ENCODE assay signal across 11 cellular contexts in genomic region chr20:19915111-19915798, GRCh38.
A peak's percentile ranks its signal among the peaks of the same experiment; 100 is the strongest.
DNase-seq lines count a peak whose midpoint lies in the region; ATAC-seq, FAIRE-seq and TF ChIP-seq lines count a peak whose summit lies in the region.
"Had no signal": no experiment of that assay in that cellular context is flagged by ENCODE, and none has a peak within 500 bp of the region (broad histone marks: within the 10 kb centered on the region; RNA-seq: fewer than 3 reads in every experiment).

No MANE protein-coding gene starts in this region.

- no peak overlapping the region for H3K4ac ChIP-seq in mesenchymal stem cell (ENCODE audit: low read depth in 1 of 2, low read length in 2 of 2)

- no peak overlapping the region for H3K23ac ChIP-seq in mesenchymal stem cell (ENCODE audit: low read length in 2 of 2)

- POLR2A ChIA-PET in HepG2 (lab: Yijun Ruan, JAX) = interaction anchor here (1.3 kb wide), 1 partner anchor 101 kb away, joined by 4 read pairs; no protein-coding TSS in a partner anchor

- H2AK5ac ChIP-seq in mesenchymal stem cell (ENCODE audit: low read length, severe bottlenecking) = peak overlapping the region; percentile 42

- no peaks in the 10 kb centered on the region for H3K79me2 ChIP-seq in HepG2 (ENCODE audit: insufficient read depth, low read length)

- no peak overlapping the region for H4K8ac ChIP-seq in mesenchymal stem cell (ENCODE audit: low read length)

- H2BK120ac ChIP-seq in mesenchymal stem cell (ENCODE audit: low read depth, low read length) = no peak overlapping the region

- no peaks in the 10 kb centered on the region for H4K20me1 ChIP-seq in HepG2 (ENCODE audit: insufficient read depth, low read length)

- H3K4me1 ChIP-seq in right lobe of liver (peaks cover 0 to 5% (median 0%) of the 10 kb centered on the region in 4 donors), HepG2 (ENCODE audit: insufficient read depth, low read length) (peaks cover 35% of the 10 kb centered on the region), breast epithelium (peaks cover 4 to 7% of the 10 kb centered on the region in 2 donors), mesenchymal stem cell (ENCODE audit: control insufficient read depth, insufficient read depth, low read depth, low read length) (peaks cover 16% of the 10 kb centered on the region), aorta (ENCODE audit: control insufficient read depth in 1 of 2, insufficient read depth in 2 of 2, low read length in 2 of 2) (peaks cover 0 to 7% of the 10 kb centered on the region in 2 donors)

- ATAC-seq in right lobe of liver = peak in 3 of 4 donors; percentile 13 to 43 (median 19)
- ATAC-seq in HepG2 = no peak
- ATAC-seq in aorta (ENCODE audit: low FRiP score) = peak; percentile 27

- peaks cover 25% of the 10 kb centered on the region for H3K79me1 ChIP-seq in mesenchymal stem cell (replicated peaks; ENCODE audit: low read length, poor library complexity, severe bottlenecking)

- DNase-seq in right lobe of liver (no peak), HepG2 (ENCODE audit: low spot score) (no peak), breast epithelium (ENCODE audit: low spot score in 2 of 2) (no peak), mesenchymal stem cell (no peak), aorta (peak in 1 of 2 donors; percentile 49), cortex of kidney (lab: John Stamatoyannopoulos, UW) (no peak), pons (ENCODE audit: low spot score) (no peak), retina (no peak)
- DNase-seq: pancreas had no signal

- H3K4me2 ChIP-seq in HepG2 (ENCODE audit: low read depth, low read length) = no peak overlapping the region
- H3K4me2 ChIP-seq in mesenchymal stem cell (ENCODE audit: low read length, poor library complexity, severe bottlenecking) = no peak overlapping the region
- H3K4me2 ChIP-seq: hepatocyte had no signal

- H3K18ac ChIP-seq in mesenchymal stem cell (ENCODE audit: low read depth in 1 of 2, low read length in 2 of 2) = peak overlapping the region in 1 of 2 experiments; percentile 28

- H2BK15ac ChIP-seq in mesenchymal stem cell (ENCODE audit: low read depth, poor library complexity, severe bottlenecking) = no peak overlapping the region

- H3K9me3 ChIP-seq in right lobe of liver = no peaks in the 10 kb centered on the region
- H3K9me3 ChIP-seq in HepG2 (ENCODE audit: low read length) = no peaks in the 10 kb centered on the region
- no peaks in the 10 kb centered on the region for H3K9me3 ChIP-seq in breast epithelium
- H3K9me3 ChIP-seq in mesenchymal stem cell (ENCODE audit: control insufficient read depth, low read length) = no peaks in the 10 kb centered on the region
- H3K9me3 ChIP-seq in aorta (ENCODE audit: control insufficient read depth, low read length) = no peaks in the 10 kb centered on the region
- H3K9me3 ChIP-seq: pancreas had no signal

- 70% methylated on average over 3 of the region's 6 CpGs for WGBS in right lobe of liver (ENCODE audit: insufficient coverage, low coverage, low lambda C conversion rate, missing lambda C conversion rate)
- WGBS in HepG2 (ENCODE audit: low lambda C conversion rate) = 76% methylated on average over 6 of the region's 6 CpGs
- 88% methylated on average over 6 of the region's 6 CpGs for WGBS in mesenchymal stem cell
- 84 to 87% methylated on average over 6 of the region's 6 CpGs for WGBS in aorta, 2 donors

- no peak for FAIRE-seq in HepG2 (lab: Jason Lieb, UNC)
- FAIRE-seq: pancreas had no signal

- no peak for TF ChIP-seq EP300 in HepG2 (IDR thresholded peaks at IDR 0.05; ENCODE audit: low read depth in 2 of 2, low read length in 2 of 2)
- TF ChIP-seq EP300 in HepG2 (CRISPR knock-in tag; IDR thresholded peaks at IDR 0.05; ENCODE audit: borderline replicate concordance) = no peak

- intact Hi-C loops in right lobe of liver (cut with DNase I) = no loop called here
- intact Hi-C loops in HepG2 (cut with micrococcal nuclease; ENCODE audit: unreplicated experiment) = loop anchor here (5.0 kb wide), 1 partner anchor 82 kb away; no protein-coding TSS in a partner anchor
- intact Hi-C loops in breast epithelium (cut with DNase I; ENCODE audit: low total_unique reads) = no loop called here
- intact Hi-C loops in aorta (cut with DNase I) = no loop called here

- in situ Hi-C loops in HepG2 (cut with HindIII; ENCODE audit: extremely low pct_ligation_motif_present, low pct_unique_long_range_greater_than_20kb) = no loop called here

- CTCF ChIA-PET in HepG2 (lab: Yijun Ruan, JAX; ENCODE audit: low intra/inter-chr PET ratio, low total read pairs) = no interaction called here

- H3K27ac ChIP-seq in right lobe of liver (no peak overlapping the region), HepG2 (ENCODE audit: extremely low read length, insufficient read depth, low read length) (no peak overlapping the region), breast epithelium (peak overlapping the region; percentile 46 to 78), mesenchymal stem cell (ENCODE audit: low read length, poor library complexity, severe bottlenecking) (no peak overlapping the region), aorta (ENCODE audit: low read depth in 1 of 2, low read length in 2 of 2) (no peak overlapping the region)
- H3K27ac ChIP-seq: 22Rv1, hepatocyte, pancreas had no signal

- H2AFZ ChIP-seq in HepG2 (ENCODE audit: low read length) (no peak overlapping the region), mesenchymal stem cell (ENCODE audit: low read depth, low read length) (no peak overlapping the region)
- H2AFZ ChIP-seq: hepatocyte had no signal

- H3K14ac ChIP-seq in mesenchymal stem cell (ENCODE audit: low read length in 2 of 2) = peak overlapping the region in 1 of 2 experiments; percentile 7

- TF ChIP-seq CTCF in right lobe of liver (IDR thresholded peaks at IDR 0.05) (no peak), HepG2 (CRISPR knock-in tag; IDR thresholded peaks at IDR 0.05) (no peak), breast epithelium (IDR thresholded peaks at IDR 0.05) (no peak)

- H3K9ac ChIP-seq in HepG2 (ENCODE audit: insufficient read depth, low read depth, low read length) = no peak overlapping the region
- peak overlapping the region; percentile 67 for H3K9ac ChIP-seq in mesenchymal stem cell (ENCODE audit: low read length)

- H2BK5ac ChIP-seq in mesenchymal stem cell (ENCODE audit: low read depth, low read length, poor library complexity, severe bottlenecking) = no peak overlapping the region

- H3K27me3 ChIP-seq in right lobe of liver = no peaks in the 10 kb centered on the region
- peaks cover 0 to 16% of the 10 kb centered on the region in 2 experiments; a peak in 4 of 5 replicates for H3K27me3 ChIP-seq in HepG2 (ENCODE audit: control insufficient read depth in 1 of 2, insufficient read depth in 2 of 2, low read length in 2 of 2)
- H3K27me3 ChIP-seq in breast epithelium = no peaks in the 10 kb centered on the region
- no peaks in the 10 kb centered on the region for H3K27me3 ChIP-seq in mesenchymal stem cell (ENCODE audit: control insufficient read depth in 1 of 2, insufficient read depth in 1 of 2, low read length in 2 of 2)
- H3K27me3 ChIP-seq in aorta (ENCODE audit: control insufficient read depth in 1 of 2, insufficient read depth in 2 of 2, low read length in 1 of 2) = no peaks in the 10 kb centered on the region
- H3K27me3 ChIP-seq: hepatocyte, pancreas had no signal

- TF ChIP-seq POLR2A in right lobe of liver (IDR thresholded peaks at IDR 0.05) (no peak), HepG2 (IDR thresholded peaks at IDR 0.05; ENCODE audit: insufficient read depth in 1 of 2, low read depth in 2 of 2, low read length in 2 of 2) (no peak), breast epithelium (IDR thresholded peaks at IDR 0.05) (no peak)

- no TSS peak for BruUV-seq in HepG2 (replicated peaks; lab: Mats Ljungman, UMichigan)

- H4K91ac ChIP-seq in mesenchymal stem cell (ENCODE audit: low read length) = no peak overlapping the region

- TF ChIP-seq RAD21 in HepG2 (CRISPR knock-in tag; IDR thresholded peaks at IDR 0.05) = no peak

- H3K4me3 ChIP-seq in right lobe of liver (no peak overlapping the region), HepG2 (replicated peaks in 1 of 3; ENCODE audit: insufficient read depth in 1 of 3, low read depth in 2 of 3, low read length in 3 of 3) (no peak overlapping the region), breast epithelium (no peak overlapping the region), mesenchymal stem cell (ENCODE audit: insufficient read depth in 1 of 2, low read depth in 1 of 2, low read length in 2 of 2) (peak overlapping the region in 1 of 2 experiments; percentile 64), aorta (ENCODE audit: low read length in 2 of 2) (no peak overlapping the region)
- H3K4me3 ChIP-seq: hepatocyte, pancreas had no signal

- no peaks in the 10 kb centered on the region for H3K36me3 ChIP-seq in right lobe of liver
- no peaks in the 10 kb centered on the region for H3K36me3 ChIP-seq in HepG2 (replicated peaks in 1 of 2; ENCODE audit: control insufficient read depth in 1 of 2, insufficient read depth in 2 of 2, low read length in 2 of 2)
- no peaks in the 10 kb centered on the region for H3K36me3 ChIP-seq in breast epithelium
- peaks cover 0 to 9% of the 10 kb centered on the region in 2 experiments for H3K36me3 ChIP-seq in mesenchymal stem cell (ENCODE audit: control insufficient read depth in 1 of 2, insufficient read depth in 2 of 2, low read depth in 1 of 2, low read length in 2 of 2)
- no peaks in the 10 kb centered on the region for H3K36me3 ChIP-seq in aorta (ENCODE audit: control insufficient read depth in 1 of 2, insufficient read depth in 2 of 2, low read length in 1 of 2)
- H3K36me3 ChIP-seq: pancreas had no signal

- H2BK12ac ChIP-seq in mesenchymal stem cell (ENCODE audit: low read length in 2 of 2) = peak overlapping the region in 1 of 2 experiments; percentile 43

TF ChIP-seq in HepG2, 621 proteins besides CTCF, POLR2A, EP300 and RAD21:
- no peak for TF ChIP-seq ZNF281 (CRISPR knock-in tag; IDR thresholded peaks at IDR 0.05; ENCODE audit: borderline replicate concordance)

Comparison
In these comparisons a context has a peak if more than half of its experiments do, and no peak if none do; other contexts are left out.
1. H3K27ac ChIP-seq: peak in breast epithelium (2 of 2); none in right lobe of liver (0 of 3), HepG2 (single experiment), mesenchymal stem cell (single experiment) and aorta (0 of 2).